ENCODE assay signal across 25 cellular contexts in the genomic region with DNA sequence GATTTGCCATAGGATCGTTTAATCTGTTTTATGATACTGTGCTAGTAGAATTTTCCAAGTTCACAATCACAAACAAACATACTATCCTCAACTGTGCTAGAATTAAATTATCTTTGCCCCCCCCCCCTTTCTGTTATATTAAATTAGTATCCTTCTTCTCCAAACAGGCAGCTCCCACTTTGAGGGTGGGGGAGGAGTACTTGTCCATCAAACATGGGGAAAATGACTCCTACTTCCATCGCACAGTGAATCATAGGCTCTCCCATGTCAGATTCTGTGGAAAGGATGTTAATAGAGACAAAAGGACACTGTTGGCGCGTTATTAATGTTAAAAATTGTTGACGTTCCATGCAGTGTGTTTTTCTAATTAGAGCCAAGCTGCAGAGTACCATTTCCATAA.
A peak's percentile ranks its signal among the peaks of the same experiment; 100 is the strongest.
DNase-seq lines count a peak whose midpoint lies in the region; ATAC-seq and TF ChIP-seq lines count a peak whose summit lies in the region.
"Had no signal": no experiment of that assay in that cellular context is flagged by ENCODE, and none has a peak within 500 bp of the region (broad histone marks: within the 10 kb centered on the region; RNA-seq: fewer than 3 reads in every experiment).

No MANE protein-coding gene starts in this region.

- no peaks in the 10 kb centered on the region for H3K36me3 ChIP-seq in neural progenitor cell
- H3K36me3 ChIP-seq: BE2C, BLaER1 had no signal

- H3F3A ChIP-seq in neural progenitor cell (ENCODE audit: low read depth) = no peaks in the 10 kb centered on the region

- no peak for ATAC-seq in activated T-cell treated with anti-CD3 and anti-CD28 coated beads, Interleukin-2, amount 50 U/mL, for 72 hours (replicated peaks in 1 of 2)
- ATAC-seq: GM12878 had no signal

- no peaks in the 10 kb centered on the region for H3K27me3 Mint-ChIP-seq in nephron (ENCODE audit: low read depth)
- H3K27me3 Mint-ChIP-seq in neural progenitor cell (ENCODE audit: insufficient read depth, low read depth) = no peaks in the 10 kb centered on the region
- H3K27me3 Mint-ChIP-seq in activated T-helper 2 cell treated with anti-CD3 and anti-CD28 coated beads, Interferon-gamma antibody, Interleukin-2, Interleukin-4, amounts not matched to agents 10 μg/mL and 5 μg/mL and 100 μg/mL, durations not matched to agents 14 hours and 24 hours and 36 hours (ENCODE audit: low read depth) = no peaks in the 10 kb centered on the region
- H3K27me3 Mint-ChIP-seq in activated T-cell treated with anti-CD3 and anti-CD28 coated beads, Interleukin-2, amount 50 U/mL, for 72 hours (ENCODE audit: low read depth) = no peaks in the 10 kb centered on the region
- H3K27me3 Mint-ChIP-seq: CD4-positive, alpha-beta memory T cell; CD4-positive, CD25-positive, alpha-beta regulatory T cell had no signal

- H3K4me1 Mint-ChIP-seq in nephron (peaks cover 21% of the 10 kb centered on the region), neural progenitor cell (peaks cover 52% of the 10 kb centered on the region)
- no peaks in the 10 kb centered on the region for H3K4me1 Mint-ChIP-seq in activated T-helper 2 cell treated with anti-CD3 and anti-CD28 coated beads, Interferon-gamma antibody, Interleukin-2, Interleukin-4, amounts not matched to agents 10 μg/mL and 5 μg/mL and 100 μg/mL, durations not matched to agents 14 hours and 24 hours and 36 hours (ENCODE audit: low read depth)
- no peaks in the 10 kb centered on the region for H3K4me1 Mint-ChIP-seq in activated T-cell treated with anti-CD3 and anti-CD28 coated beads, Interleukin-2, amount 50 U/mL, for 72 hours (ENCODE audit: low read depth)
- H3K4me1 Mint-ChIP-seq: CD14-positive monocyte; CD4-positive, alpha-beta memory T cell; CD4-positive, CD25-positive, alpha-beta regulatory T cell; CD8-positive, alpha-beta memory T cell had no signal

- no peaks in the 10 kb centered on the region for H4K20me1 ChIP-seq in neural progenitor cell (ENCODE audit: low read depth)
- H4K20me1 ChIP-seq: BLaER1 had no signal

- H3K4me3 Mint-ChIP-seq in nephron (no peak overlapping the region), neural progenitor cell (no peak overlapping the region)
- H3K4me3 Mint-ChIP-seq in activated T-helper 2 cell treated with anti-CD3 and anti-CD28 coated beads, Interferon-gamma antibody, Interleukin-2, Interleukin-4, amounts not matched to agents 10 μg/mL and 5 μg/mL and 100 μg/mL, durations not matched to agents 14 hours and 24 hours and 36 hours (ENCODE audit: low read depth) = no peak overlapping the region
- no peak overlapping the region for H3K4me3 Mint-ChIP-seq in activated T-cell treated with anti-CD3 and anti-CD28 coated beads, Interleukin-2, amount 50 U/mL, for 72 hours
- H3K4me3 Mint-ChIP-seq: CD14-positive monocyte; CD4-positive, alpha-beta memory T cell; CD4-positive, CD25-positive, alpha-beta regulatory T cell; CD8-positive, alpha-beta memory T cell had no signal

- H3K79me2 ChIP-seq in neural progenitor cell (ENCODE audit: low read depth) = no peaks in the 10 kb centered on the region

- H2AFZ ChIP-seq in neural progenitor cell (replicated peaks) = no peak overlapping the region

- peak in 5 of 61 donors; percentile 3 to 56 (median 18) for DNase-seq in caudate nucleus (lab: John Stamatoyannopoulos, UW)
- DNase-seq in left kidney (ENCODE audit: low read depth, low spot score) = peak; percentile 25
- no peak for DNase-seq in neural progenitor cell (ENCODE audit: low spot score)
- no peak for DNase-seq in activated T-helper 2 cell treated with anti-CD3 and anti-CD28 coated beads, Interferon-gamma antibody, Interleukin-2, Interleukin-4, amounts not matched to agents 10 μg/mL and 5 μg/mL and 100 μg/mL, durations not matched to agents 14 hours and 24 hours and 36 hours (ENCODE audit: low spot score)
- DNase-seq in activated naive CD4-positive, alpha-beta T cell treated with anti-CD3 and anti-CD28 coated beads, Interleukin-2, amount 50 U/mL, for 16 hours = no peak
- no peak for DNase-seq in activated T-cell treated with anti-CD3 and anti-CD28 coated beads, Interleukin-2, amount 50 U/mL, for 72 hours
- DNase-seq: 8988T; ACHN; BE2C; C1 segment of cervical spinal cord; CD4-positive, alpha-beta memory T cell; CD4-positive, CD25-positive, alpha-beta regulatory T cell; CD8-positive, alpha-beta memory T cell; COR-L47; DMS 273 treated with DMSO at 0.1 percent for 48 hours; DMS153; DMS53; DMS79; DND-41; EL; GDM1 had no signal

- H3K27ac Mint-ChIP-seq in nephron = peak overlapping the region in 2 of 3 experiments; percentile 10 to 83
- peak overlapping the region; percentile 81 for H3K27ac Mint-ChIP-seq in neural progenitor cell
- H3K27ac Mint-ChIP-seq in activated T-helper 2 cell treated with anti-CD3 and anti-CD28 coated beads, Interferon-gamma antibody, Interleukin-2, Interleukin-4, amounts not matched to agents 10 μg/mL and 5 μg/mL and 100 μg/mL, durations not matched to agents 14 hours and 24 hours and 36 hours = no peak overlapping the region
- H3K27ac Mint-ChIP-seq in activated T-cell treated with anti-CD3 and anti-CD28 coated beads, Interleukin-2, amount 50 U/mL, for 72 hours = no peak overlapping the region
- H3K27ac Mint-ChIP-seq: CD4-positive, alpha-beta memory T cell; CD4-positive, CD25-positive, alpha-beta regulatory T cell; CD8-positive, alpha-beta memory T cell had no signal

- H3K36me3 Mint-ChIP-seq in nephron (ENCODE audit: low read depth) (peaks cover 4% of the 10 kb centered on the region), neural progenitor cell (no peaks in the 10 kb centered on the region)
- H3K36me3 Mint-ChIP-seq in activated T-helper 2 cell treated with anti-CD3 and anti-CD28 coated beads, Interferon-gamma antibody, Interleukin-2, Interleukin-4, amounts not matched to agents 10 μg/mL and 5 μg/mL and 100 μg/mL, durations not matched to agents 14 hours and 24 hours and 36 hours (ENCODE audit: low read depth) = no peaks in the 10 kb centered on the region
- no peaks in the 10 kb centered on the region for H3K36me3 Mint-ChIP-seq in activated T-cell treated with anti-CD3 and anti-CD28 coated beads, Interleukin-2, amount 50 U/mL, for 72 hours (ENCODE audit: insufficient read depth in 2 of 2)
- H3K36me3 Mint-ChIP-seq: CD14-positive monocyte; CD4-positive, alpha-beta memory T cell; CD4-positive, CD25-positive, alpha-beta regulatory T cell; CD8-positive, alpha-beta memory T cell had no signal

- no peaks in the 10 kb centered on the region for H3K27me3 ChIP-seq in neural progenitor cell
- H3K27me3 ChIP-seq: BE2C, BLaER1 had no signal

- H3K27ac ChIP-seq in caudate nucleus (ENCODE audit: low read depth, low read length) (peak overlapping the region; percentile 44), neural progenitor cell (no peak overlapping the region)
- H3K27ac ChIP-seq: BLaER1 had no signal

- no peaks in the 10 kb centered on the region for H3K9me3 ChIP-seq in neural progenitor cell (ENCODE audit: low read depth)
- H3K9me3 ChIP-seq: BE2C, BLaER1 had no signal

- no peak overlapping the region for H3K4me2 ChIP-seq in neural progenitor cell
- H3K4me2 ChIP-seq: BLaER1 had no signal

- H3K4me1 ChIP-seq in neural progenitor cell = peaks cover 13% of the 10 kb centered on the region
- H3K4me1 ChIP-seq: BE2C, BLaER1 had no signal

- H3K9ac ChIP-seq in neural progenitor cell = no peak overlapping the region
- H3K9ac ChIP-seq: BLaER1 had no signal

- TF ChIP-seq CTCF in nephron (IDR thresholded peaks at IDR 0.05; ENCODE audit: unreplicated experiment in 3 of 3) = no peak
- TF ChIP-seq CTCF in neural progenitor cell (IDR thresholded peaks at IDR 0.05) = no peak

- no peaks in the 10 kb centered on the region for H3K9me3 Mint-ChIP-seq in nephron
- H3K9me3 Mint-ChIP-seq in neural progenitor cell = no peaks in the 10 kb centered on the region
- peaks cover 52% of the 10 kb centered on the region for H3K9me3 Mint-ChIP-seq in activated T-helper 2 cell treated with anti-CD3 and anti-CD28 coated beads, Interferon-gamma antibody, Interleukin-2, Interleukin-4, amounts not matched to agents 10 μg/mL and 5 μg/mL and 100 μg/mL, durations not matched to agents 14 hours and 24 hours and 36 hours
- peaks cover 7 to 10% of the 10 kb centered on the region in 2 donors for H3K9me3 Mint-ChIP-seq in activated T-cell treated with anti-CD3 and anti-CD28 coated beads, Interleukin-2, amount 50 U/mL, for 72 hours

- no peak overlapping the region for H3K4me3 ChIP-seq in neural progenitor cell
- H3K4me3 ChIP-seq: BLaER1, GM12878 had no signal

- intact Hi-C loops in activated T-helper 2 cell treated with anti-CD3 and anti-CD28 coated beads, Interferon-gamma antibody, Interleukin-2, Interleukin-4, amounts not matched to agents 10 μg/mL and 5 μg/mL and 100 μg/mL, durations not matched to agents 14 hours and 24 hours and 36 hours (cut with micrococcal nuclease) = no loop called here

Comparison
In these comparisons a context has a peak if more than half of its experiments do, and no peak if none do; other contexts are left out.
1. H3K27ac Mint-ChIP-seq: peak in nephron (2 of 3) and neural progenitor cell (single experiment); none in activated T-helper 2 cell treated with anti-CD3 and anti-CD28 coated beads, Interferon-gamma antibody, Interleukin-2, Interleukin-4, amounts not matched to agents 10 μg/mL and 5 μg/mL and 100 μg/mL, durations not matched to agents 14 hours and 24 hours and 36 hours (single experiment) and activated T-cell treated with anti-CD3 and anti-CD28 coated beads, Interleukin-2, amount 50 U/mL, for 72 hours (single experiment).